Comparison of ENCODE assay signal across 24 cellular contexts in genomic region chr1:237875291-237875690, GRCh38. TPM values are rescaled to one million over a fixed set of nuclear protein-coding genes. Genes with fewer than 3 reads are reported as not detected.
"Had no signal": no experiment of that assay in that cellular context is flagged by ENCODE, and none has a peak within 500 bp of the region (broad histone marks: within the 10 kb centered on the region; RNA-seq: fewer than 3 reads in every experiment).

No MANE protein-coding gene starts in this region.

- H3K36me3 ChIP-seq: breast epithelium, esophagus squamous epithelium, heart right ventricle, neural progenitor cell had no signal

- H3K27me3 ChIP-seq: breast epithelium, dorsolateral prefrontal cortex, esophagus squamous epithelium, neural progenitor cell had no signal

- H3K4me1 ChIP-seq: breast epithelium, heart right ventricle, parathyroid adenoma had no signal

- ATAC-seq: activated naive CD4-positive, alpha-beta T cell treated with anti-CD3 and anti-CD28 coated beads, Interleukin-2, amount 50 U/mL, for 72 hours; activated T-cell treated with anti-CD3 and anti-CD28 coated beads, Interleukin-2, amount 50 U/mL, for 4 hours; heart right ventricle; stimulated activated naive CD8-positive, alpha-beta T cell treated with anti-CD3 and anti-CD28 coated beads, Interleukin-15, amount 100 ng/mL, for 72 hours had no signal

- H3K9me3 ChIP-seq: breast epithelium, esophagus squamous epithelium, heart right ventricle had no signal

- H3K27ac ChIP-seq: breast epithelium, dorsolateral prefrontal cortex, esophagus squamous epithelium, heart right ventricle, neural progenitor cell, parathyroid adenoma had no signal

- H3K4me3 ChIP-seq: breast epithelium, dorsolateral prefrontal cortex, esophagus squamous epithelium, heart right ventricle, neural progenitor cell had no signal

- DNase-seq: activated CD4-positive, alpha-beta T cell treated with anti-CD3 and anti-CD28 coated beads, Interleukin-2, amount 50 U/mL, for 48 hours; activated CD4-positive, CD25-positive, alpha-beta regulatory T cell treated with anti-CD3 and anti-CD28 coated beads, Interleukin-2, amount 50 U/mL, for 72 hours; activated effector memory CD4-positive, alpha-beta T cell treated with anti-CD3 and anti-CD28 coated beads, Interleukin-2, amount 50 U/mL, for 16 hours; activated T-cell treated with anti-CD3 and anti-CD28 coated beads, Interleukin-2, amount 50 U/mL, for 4 hours; amygdala; dorsolateral prefrontal cortex; esophagus squamous epithelium; heart right ventricle; kidney; retina; stimulated activated CD4-positive, alpha-beta T cell treated with anti-CD3 and anti-CD28 coated beads, Interleukin-15, amount 100 ng/mL, for 24 hours; stimulated activated CD4-positive, alpha-beta T cell treated with anti-CD3 and anti-CD28 coated beads, Interleukin-4, amount 100 ng/mL, for 24 hours; stimulated activated naive CD8-positive, alpha-beta T cell treated with anti-CD3 and anti-CD28 coated beads, Interleukin-15, amount 100 ng/mL, for 72 hours had no signal

RNA-seq across cellular contexts. Expression of gene ZP4, which starts 15.4 kb away (rescaled TPM):
- total RNA-seq: activated naive CD4-positive, alpha-beta T cell treated with anti-CD3 and anti-CD28 coated beads, Interleukin-2, amount 50 U/mL, for 72 hours; activated T-cell treated with anti-CD3 and anti-CD28 coated beads, Interleukin-2, amount 50 U/mL, for 4 hours; breast epithelium; chondrocyte; dorsolateral prefrontal cortex; esophagus squamous epithelium; frontal cortex; heart right ventricle; kidney; liver; mesothelial cell of epicardium; myocyte; skeletal muscle tissue; urinary bladder had no signal
- polyA plus RNA-seq: heart right ventricle, liver, urinary bladder had no signal
